Comparison of ENCODE assay signal across 17 cellular contexts in genomic region chr2:223805008-223805407, GRCh38. TPM values are rescaled to one million over a fixed set of nuclear protein-coding genes. Genes with fewer than 3 reads are reported as not detected.
DNase-seq lines count a peak whose midpoint lies in the region; ATAC-seq, FAIRE-seq and TF ChIP-seq lines count a peak whose summit lies in the region.
"Had no signal": no experiment of that assay in that cellular context is flagged by ENCODE, and none has a peak within 500 bp of the region (broad histone marks: within the 10 kb centered on the region; RNA-seq: fewer than 3 reads in every experiment).

No MANE protein-coding gene starts in this region.

- FAIRE-seq in GM19239 (lab: Jason Lieb, UNC), result peak; percentile 55
- FAIRE-seq: D721Med had no signal

- H3K9me3 Mint-ChIP-seq in naive B cell, result peaks cover 0 to 6% (median 0%) of the 10 kb centered on the region in 7 donors

- H3K4me3 Mint-ChIP-seq in naive B cell, result peak overlapping the region in 3 of 8 donors; percentile 21 to 39 (median 32)

- TF ChIP-seq CTCF in Panc1 (IDR thresholded peaks at IDR 0.05), result no peak

- H3K36me3 ChIP-seq in BLaER1, result no peaks in the 10 kb centered on the region
- no peaks in the 10 kb centered on the region for H3K36me3 ChIP-seq in Panc1 (ENCODE audit: control insufficient read depth, insufficient read depth, low read length)
- H3K36me3 ChIP-seq: MG63 had no signal

- no peak for DNase-seq in GM19239 (ENCODE audit: insufficient read length, low spot score)
- no peak for DNase-seq in Panc1 (ENCODE audit: low read depth, low spot score)
- no peak for DNase-seq in naive B cell
- DNase-seq in amniotic stem cell (lab: John Stamatoyannopoulos, UW), result no peak
- DNase-seq: DMS79 treated with DMSO at 0.1 percent for 48 hours, GDM1, MG63, NCI-H1092 treated with DMSO at 0.1 percent for 48 hours, NCI-H1694 treated with DMSO at 0.1 percent for 48 hours, NCI-H345, NCI-H748 treated with DMSO at 0.1 percent for 48 hours had no signal

- H3K4me3 ChIP-seq in BLaER1 (no peak overlapping the region), Panc1 (ENCODE audit: low read depth in 2 of 2, low read length in 2 of 2) (no peak overlapping the region)
- H3K4me3 ChIP-seq: MG63 had no signal

- H3K4me1 Mint-ChIP-seq in naive B cell, result peaks cover 12 to 58% (median 32%) of the 10 kb centered on the region in 3 donors

- no peak overlapping the region for H3K9ac ChIP-seq in BLaER1
- H3K9ac ChIP-seq: KMS-11 had no signal

- H4K20me1 ChIP-seq in BLaER1, result no peaks in the 10 kb centered on the region

- intact Hi-C loops in Panc1 (cut with micrococcal nuclease; ENCODE audit: unreplicated experiment), result no loop called here

- peaks cover 11% of the 10 kb centered on the region for H3K4me1 ChIP-seq in BLaER1
- peaks cover 43% of the 10 kb centered on the region for H3K4me1 ChIP-seq in Panc1 (ENCODE audit: control insufficient read depth, insufficient read depth, low read length)

- no peak overlapping the region for H3K27ac ChIP-seq in BLaER1
- H3K27ac ChIP-seq in Panc1 (ENCODE audit: low read length), result peak overlapping the region; percentile 18; the same call in 1 of the 2 replicates

- no peaks in the 10 kb centered on the region for H3K27me3 ChIP-seq in BLaER1
- H3K27me3 ChIP-seq in Panc1 (ENCODE audit: control insufficient read depth, insufficient read depth, low read length), result no peaks in the 10 kb centered on the region
- H3K27me3 ChIP-seq: MG63 had no signal

- POLR2A ChIA-PET in Panc1 (lab: Charles Lee), result no interaction called here

- H3K36me3 Mint-ChIP-seq in naive B cell, result peaks cover 0 to 13% of the 10 kb centered on the region in 2 donors

- peak overlapping the region; percentile 19; the same call in 1 of the 2 replicates for H3K4me2 ChIP-seq in BLaER1
- H3K4me2 ChIP-seq: KMS-11 had no signal

- H3K27me3 Mint-ChIP-seq in naive B cell, result no peaks in the 10 kb centered on the region

- BruUV-seq in Panc1 (replicated peaks; lab: Mats Ljungman, UMichigan), result no TSS peak

- ATAC-seq in Panc1, result no peak
- ATAC-seq in naive B cell (ENCODE audit: low read depth in 2 of 2), result no peak
- ATAC-seq in GM21367 (IDR thresholded peaks at IDR 0.05; ENCODE audit: unreplicated experiment), result no peak
- no peak for ATAC-seq in activated CD4-positive, CD25-positive, alpha-beta regulatory T cell treated with anti-CD3 and anti-CD28 coated beads, Interleukin-2, amount 50 U/mL, for 24 hours
- ATAC-seq in HG03097 (IDR thresholded peaks at IDR 0.05; ENCODE audit: low FRiP score, unreplicated experiment), result no peak

- CTCF ChIA-PET in Panc1 (lab: Charles Lee), result no interaction called here

- H3K27ac Mint-ChIP-seq in naive B cell, result peak overlapping the region in 4 of 6 donors; percentile 50 to 97 (median 66)

- H3K9me3 ChIP-seq in BLaER1 (peaks cover 9% of the 10 kb centered on the region; the same call in 1 of the 2 replicates), Panc1 (ENCODE audit: control insufficient read depth, insufficient read depth, low read depth, low read length) (no peaks in the 10 kb centered on the region)
- H3K9me3 ChIP-seq: MG63 had no signal

- in situ Hi-C loops in Panc1 (cut with HindIII; ENCODE audit: low pct_unique_long_range_greater_than_20kb, low sequenced_read_pairs), result no loop called here

RNA-seq across cellular contexts. Expression of gene AP1S3, which starts 32.4 kb away (rescaled TPM):
- total RNA-seq in Panc1 (2021; ENCODE audit: unreplicated experiment), result 66.3 TPM
- polyA plus RNA-seq in Panc1 (2012; ENCODE audit: insufficient read length), result 20.0 TPM
- 10 to 100 TPM in 3 of 6 donors, 1 to 10 TPM in 3; 7.6 to 17.5 (median 12.2) TPM for polyA plus RNA-seq in naive B cell (ENCODE audit: low read depth in 6 of 6)
